17 cellular contexts compared by ENCODE assay signal in genomic region chr1:9073148-9073547, GRCh38. TPM values are rescaled to one million over a fixed set of nuclear protein-coding genes. Genes with fewer than 3 reads are reported as not detected.
"Had no signal": no experiment of that assay in that cellular context is flagged by ENCODE, and none has a peak within 500 bp of the region (broad histone marks: within the 10 kb centered on the region; RNA-seq: fewer than 3 reads in every experiment).

No MANE protein-coding gene starts in this region.

- ATAC-seq: activated CD4-positive, CD25-positive, alpha-beta regulatory T cell treated with anti-CD3 and anti-CD28 coated beads, Interleukin-2, amount 50 U/mL, for 24 hours; activated naive CD8-positive, alpha-beta T cell treated with anti-CD3 and anti-CD28 coated beads, Interleukin-2, amount 50 U/mL, for 24 hours; effector memory CD8-positive, alpha-beta T cell; stimulated activated naive CD8-positive, alpha-beta T cell treated with anti-CD3 and anti-CD28 coated beads, Interleukin-15, Interleukin-2, amounts not matched to agents 100 U/mL and 50 U/mL, for 24 hours had no signal

- H3K4me1 ChIP-seq: parathyroid adenoma had no signal

- DNase-seq: activated CD4-positive, alpha-beta T cell treated with anti-CD3 and anti-CD28 coated beads, Interleukin-2, amount 50 U/mL, for 1 hour; activated naive CD4-positive, alpha-beta T cell treated with anti-CD3 and anti-CD28 coated beads for 36 hours; activated naive CD8-positive, alpha-beta T cell treated with anti-CD3 and anti-CD28 coated beads, Interleukin-2, amount 50 U/mL, for 24 hours; effector memory CD8-positive, alpha-beta T cell; foreskin melanocyte; kidney glomerular epithelial cell; retina; stimulated activated CD4-positive, alpha-beta T cell treated with anti-CD3 and anti-CD28 coated beads, Interleukin-4, amount 100 ng/mL, for 1 hour; stimulated activated naive CD8-positive, alpha-beta T cell treated with anti-CD3 and anti-CD28 coated beads, Interleukin-15, Interleukin-2, amounts not matched to agents 100 U/mL and 50 U/mL, for 24 hours; T-helper 2 cell; trophoblast cell had no signal

- H3K27ac ChIP-seq: parathyroid adenoma had no signal

RNA-seq across cellular contexts. Expression of gene SLC2A5, which starts 3.7 kb away (rescaled TPM):
- total RNA-seq: activated naive CD4-positive, alpha-beta T cell treated with anti-CD3 and anti-CD28 coated beads for 36 hours; activated T-helper 2 cell treated with anti-CD3 and anti-CD28 coated beads, Interferon-gamma antibody, Interleukin-2, Interleukin-4, amounts not matched to agents 10 μg/mL and 5 μg/mL and 100 μg/mL, durations not matched to agents 14 hours and 24 hours and 36 hours had no signal

RNA-seq across cellular contexts. Expression of gene SLC2A7, which starts 46.9 kb away (rescaled TPM):
- total RNA-seq: activated naive CD4-positive, alpha-beta T cell treated with anti-CD3 and anti-CD28 coated beads for 36 hours; activated T-helper 2 cell treated with anti-CD3 and anti-CD28 coated beads, Interferon-gamma antibody, Interleukin-2, Interleukin-4, amounts not matched to agents 10 μg/mL and 5 μg/mL and 100 μg/mL, durations not matched to agents 14 hours and 24 hours and 36 hours; aorta; fibroblast of lung; lower leg skin had no signal
